ENCODE assay signal across 17 cellular contexts in genomic region chr12:10584415-10584814, GRCh38. TPM values are rescaled to one million over a fixed set of nuclear protein-coding genes. Genes with fewer than 3 reads are reported as not detected.
DNase-seq lines count a peak whose midpoint lies in the region; ATAC-seq and TF ChIP-seq lines count a peak whose summit lies in the region.
"Had no signal": no experiment of that assay in that cellular context is flagged by ENCODE, and none has a peak within 500 bp of the region (broad histone marks: within the 10 kb centered on the region; RNA-seq: fewer than 3 reads in every experiment).

No MANE protein-coding gene starts in this region.

- no peak overlapping the region for H3K4me3 ChIP-seq in CD8-positive, alpha-beta T cell (ENCODE audit: low read depth, low read length)
- H3K4me3 ChIP-seq in astrocyte of the spinal cord (ENCODE audit: low read depth, low read length) = no peak overlapping the region
- H3K4me3 ChIP-seq: PC-9 had no signal

- H3K27me3 Mint-ChIP-seq in CD8-positive, alpha-beta T cell (ENCODE audit: low read depth) = no peaks in the 10 kb centered on the region
- no peaks in the 10 kb centered on the region for H3K27me3 Mint-ChIP-seq in stimulated activated naive B cell treated with anti-CD40 and anti-IgM and Interleukin-4, amounts not matched to agents 10 μg/mL and 1 μg/mL and 100 μg/mL, for 72 hours
- no peaks in the 10 kb centered on the region for H3K27me3 Mint-ChIP-seq in activated T-cell treated with anti-CD3 and anti-CD28 coated beads, Interleukin-2, amount 50 U/mL, for 24 hours
- H3K27me3 Mint-ChIP-seq: CD4-positive, CD25-positive, alpha-beta regulatory T cell had no signal

- no peaks in the 10 kb centered on the region for H3K27me3 ChIP-seq in CD8-positive, alpha-beta T cell (ENCODE audit: insufficient read depth, low read length)

- POLR2A ChIA-PET in CD8-positive, alpha-beta T cell (lab: Charles Lee) = no interaction called here

- no peak overlapping the region for H3K27ac Mint-ChIP-seq in CD8-positive, alpha-beta T cell
- H3K27ac Mint-ChIP-seq in stimulated activated naive B cell treated with anti-CD40 and anti-IgM and Interleukin-4, amounts not matched to agents 10 μg/mL and 1 μg/mL and 100 μg/mL, for 72 hours = no peak overlapping the region
- no peak overlapping the region for H3K27ac Mint-ChIP-seq in activated T-cell treated with anti-CD3 and anti-CD28 coated beads, Interleukin-2, amount 50 U/mL, for 24 hours
- H3K27ac Mint-ChIP-seq: CD4-positive, CD25-positive, alpha-beta regulatory T cell; H9 had no signal

- no peaks in the 10 kb centered on the region for H3K36me3 ChIP-seq in CD8-positive, alpha-beta T cell (ENCODE audit: insufficient read depth, low read length)

- H3K27ac ChIP-seq in CD8-positive, alpha-beta T cell (ENCODE audit: low read depth, low read length) = no peak overlapping the region
- H3K27ac ChIP-seq: PC-9 had no signal

- peaks cover 5% of the 10 kb centered on the region for H3K4me1 Mint-ChIP-seq in CD8-positive, alpha-beta T cell (ENCODE audit: low read depth)
- no peaks in the 10 kb centered on the region for H3K4me1 Mint-ChIP-seq in stimulated activated naive B cell treated with anti-CD40 and anti-IgM and Interleukin-4, amounts not matched to agents 10 μg/mL and 1 μg/mL and 100 μg/mL, for 72 hours
- no peaks in the 10 kb centered on the region for H3K4me1 Mint-ChIP-seq in activated T-cell treated with anti-CD3 and anti-CD28 coated beads, Interleukin-2, amount 50 U/mL, for 24 hours (ENCODE audit: low read depth)
- H3K4me1 Mint-ChIP-seq: H9 had no signal

- peak; percentile 17 for ATAC-seq in CD8-positive, alpha-beta T cell
- no peak for ATAC-seq in stimulated activated naive B cell treated with anti-CD40 and anti-IgM and Interleukin-4, amounts not matched to agents 10 μg/mL and 1 μg/mL and 100 μg/mL, for 72 hours (replicated peaks)

- peaks cover 23% of the 10 kb centered on the region for H3K36me3 Mint-ChIP-seq in CD8-positive, alpha-beta T cell
- H3K36me3 Mint-ChIP-seq in stimulated activated naive B cell treated with anti-CD40 and anti-IgM and Interleukin-4, amounts not matched to agents 10 μg/mL and 1 μg/mL and 100 μg/mL, for 72 hours = peaks cover 28 to 37% of the 10 kb centered on the region in 2 donors
- peaks cover 67% of the 10 kb centered on the region for H3K36me3 Mint-ChIP-seq in activated T-cell treated with anti-CD3 and anti-CD28 coated beads, Interleukin-2, amount 50 U/mL, for 24 hours (ENCODE audit: low read depth)

- no peaks in the 10 kb centered on the region for H3K4me1 ChIP-seq in CD8-positive, alpha-beta T cell (ENCODE audit: insufficient read depth, low read length)

- CTCF ChIA-PET in CD8-positive, alpha-beta T cell (lab: Charles Lee) = no interaction called here

- in situ Hi-C loops in astrocyte of the spinal cord (cut with HindIII; ENCODE audit: low sequenced_read_pairs) = no loop called here

- intact Hi-C loops in CD8-positive, alpha-beta T cell (cut with DNase I, micrococcal nuclease) = no loop called here

- no peak for DNase-seq in CD8-positive, alpha-beta T cell
- DNase-seq in HCEC 1CT (peak; percentile 19), astrocyte of the spinal cord (ENCODE audit: low read depth, low spot score) (peak; percentile 2), fibroblast of peridontal ligament (ENCODE audit: extremely low read depth) (peak; percentile 21), DMS153 (lab: John Stamatoyannopoulos, UW) (no peak), NCI-H128 (lab: John Stamatoyannopoulos, UW; ENCODE audit: unreplicated experiment) (no peak)
- DNase-seq in stimulated activated naive B cell treated with anti-CD40 and anti-IgM and Interleukin-4, amounts not matched to agents 10 μg/mL and 1 μg/mL and 100 μg/mL, for 72 hours = no peak
- DNase-seq in activated T-cell treated with anti-CD3 and anti-CD28 coated beads, Interleukin-2, amount 50 U/mL, for 24 hours = no peak
- DNase-seq: AML-193; CD4-positive, CD25-positive, alpha-beta regulatory T cell; H9; Kasumi-1; NCI-H1436; NCI-H2107; NCI-H345; NCI-H526 treated with DMSO at 0.1 percent for 48 hours; PC-9 had no signal

- H3K9me3 Mint-ChIP-seq in CD8-positive, alpha-beta T cell = no peaks in the 10 kb centered on the region
- peaks cover 0 to 1% of the 10 kb centered on the region in 2 donors for H3K9me3 Mint-ChIP-seq in stimulated activated naive B cell treated with anti-CD40 and anti-IgM and Interleukin-4, amounts not matched to agents 10 μg/mL and 1 μg/mL and 100 μg/mL, for 72 hours
- H3K9me3 Mint-ChIP-seq in activated T-cell treated with anti-CD3 and anti-CD28 coated beads, Interleukin-2, amount 50 U/mL, for 24 hours = peaks cover 12% of the 10 kb centered on the region

- TF ChIP-seq CTCF in CD8-positive, alpha-beta T cell (IDR thresholded peaks at IDR 0.05) = no peak
- TF ChIP-seq CTCF in astrocyte of the spinal cord (IDR thresholded peaks at IDR 0.05; ENCODE audit: low read depth, low read length) = no peak

- no peaks in the 10 kb centered on the region for H3K9me3 ChIP-seq in CD8-positive, alpha-beta T cell (ENCODE audit: low read length)

- H3K4me3 Mint-ChIP-seq in CD8-positive, alpha-beta T cell = no peak overlapping the region
- H3K4me3 Mint-ChIP-seq in stimulated activated naive B cell treated with anti-CD40 and anti-IgM and Interleukin-4, amounts not matched to agents 10 μg/mL and 1 μg/mL and 100 μg/mL, for 72 hours = no peak overlapping the region
- H3K4me3 Mint-ChIP-seq in activated T-cell treated with anti-CD3 and anti-CD28 coated beads, Interleukin-2, amount 50 U/mL, for 24 hours = no peak overlapping the region
- H3K4me3 Mint-ChIP-seq: CD4-positive, CD25-positive, alpha-beta regulatory T cell; H9 had no signal

RNA-seq across cellular contexts. Expression of gene MAGOHB, which starts 29.0 kb away (rescaled TPM):
- 1 to 10 TPM; 7.9 to 8.5 TPM for total RNA-seq in CD8-positive, alpha-beta T cell

Comparison
In these comparisons a context has a peak if more than half of its experiments do, and no peak if none do; other contexts are left out.
1. DNase-seq: peak in HCEC 1CT (single experiment), astrocyte of the spinal cord (single experiment) and fibroblast of peridontal ligament (single experiment); none in CD8-positive, alpha-beta T cell (0 of 7), stimulated activated naive B cell treated with anti-CD40 and anti-IgM and Interleukin-4, amounts not matched to agents 10 μg/mL and 1 μg/mL and 100 μg/mL, for 72 hours (single experiment), DMS153 (single experiment), activated T-cell treated with anti-CD3 and anti-CD28 coated beads, Interleukin-2, amount 50 U/mL, for 24 hours (single experiment) and NCI-H128 (single experiment).